ENCODE assay signal across 8 cellular contexts in genomic region chr2:88874063-88874657, GRCh38.
DNase-seq lines count a peak whose midpoint lies in the region; ATAC-seq and TF ChIP-seq lines count a peak whose summit lies in the region.

No MANE protein-coding gene starts in this region.

- H3K4me1 ChIP-seq in hepatocyte (ENCODE audit: insufficient read depth): no peaks in the 10 kb centered on the region

- no peak overlapping the region for H3K4me2 ChIP-seq in hepatocyte

- no peaks in the 10 kb centered on the region for H3K9me3 ChIP-seq in hepatocyte (ENCODE audit: low read depth)

- H3K27ac ChIP-seq in hepatocyte: no peak overlapping the region

- WGBS in hepatocyte (ENCODE audit: low lambda C conversion rate, missing lambda C conversion rate): 46% methylated on average over 4 of the region's 4 CpGs

- H3K9me2 ChIP-seq in hepatocyte (replicated peaks; ENCODE audit: insufficient read depth): no peaks in the 10 kb centered on the region

- peak; percentile 41 for DNase-seq in D341Med (ENCODE audit: low spot score)
- DNase-seq in HT1080 (ENCODE audit: low read depth): peak; percentile 27
- peak; percentile 62 for DNase-seq in RPMI7951 (ENCODE audit: low read depth)
- DNase-seq in astrocyte of the cerebellum (ENCODE audit: low read depth): peak; percentile 45
- peak; percentile 11 for DNase-seq in hepatocyte (ENCODE audit: low spot score)
- DNase-seq in stimulated activated CD4-positive, alpha-beta T cell treated with anti-CD3 and anti-CD28 coated beads, Interleukin-12 subunit alpha, Interleukin-12 subunit beta, amount 100 ng/mL, for 48 hours (ENCODE audit: low read depth in 2 of 3, low spot score in 1 of 3): peak; percentile 13 to 37 (median 15)
- DNase-seq in occipital lobe (lab: John Stamatoyannopoulos, UW): no peak

- H2AFZ ChIP-seq in hepatocyte: no peak overlapping the region

- no peaks in the 10 kb centered on the region for H3K27me3 ChIP-seq in hepatocyte

- in situ Hi-C loops in astrocyte of the cerebellum (cut with HindIII; ENCODE audit: low sequenced_read_pairs): no loop called here

- no peaks in the 10 kb centered on the region for H4K20me1 ChIP-seq in hepatocyte (ENCODE audit: insufficient read depth, poor library complexity, severe bottlenecking)

- H3K36me3 ChIP-seq in hepatocyte (replicated peaks; ENCODE audit: insufficient read depth, low read depth): no peaks in the 10 kb centered on the region

- H3K79me2 ChIP-seq in hepatocyte: no peaks in the 10 kb centered on the region

- no peak for ATAC-seq in GM21576 (IDR thresholded peaks at IDR 0.05; ENCODE audit: unreplicated experiment)

- no peak overlapping the region for H3K4me3 ChIP-seq in astrocyte of the cerebellum (ENCODE audit: low read depth, low read length)
- no peak overlapping the region for H3K4me3 ChIP-seq in hepatocyte

- peak; percentile 77 for TF ChIP-seq CTCF in astrocyte of the cerebellum (IDR thresholded peaks at IDR 0.05; ENCODE audit: low read depth, low read length, missing control alignments)
- peak; percentile 45 for TF ChIP-seq CTCF in hepatocyte (IDR thresholded peaks at IDR 0.05; ENCODE audit: poor library complexity)
